ENCODE assay signal across 22 cellular contexts in the genomic region with DNA sequence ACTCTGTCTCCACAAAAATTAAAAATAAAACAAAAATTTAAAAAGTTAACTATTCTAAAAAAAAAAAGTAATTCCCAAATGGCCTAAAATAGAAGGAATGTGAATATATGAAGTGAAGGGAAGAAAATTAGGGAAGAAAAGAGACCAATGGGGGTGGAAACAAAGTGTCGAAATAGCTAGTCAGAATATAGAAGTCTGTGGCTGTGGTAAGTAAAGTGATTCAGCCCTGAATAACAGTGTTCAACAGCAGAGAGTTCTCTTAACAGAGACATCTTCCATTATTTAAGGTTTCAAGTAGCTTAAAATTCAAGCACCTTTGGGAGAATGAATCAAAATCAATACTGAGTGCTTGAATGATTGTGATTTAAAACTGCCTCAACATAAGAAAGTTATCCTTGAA. TPM values are rescaled to one million over a fixed set of nuclear protein-coding genes. Genes with fewer than 3 reads are reported as not detected.
"Had no signal": no experiment of that assay in that cellular context is flagged by ENCODE, and none has a peak within 500 bp of the region (broad histone marks: within the 10 kb centered on the region; RNA-seq: fewer than 3 reads in every experiment).

No MANE protein-coding gene starts in this region.

- H3K4me1 Mint-ChIP-seq: activated naive CD8-positive, alpha-beta T cell treated with anti-CD3 and anti-CD28 coated beads for 36 hours; activated T-helper 17 cell treated with anti-CD3 and anti-CD28 coated beads, Interleukin-2, amount 50 U/mL, for 72 hours; mesothelial cell of epicardium had no signal

- H3K4me3 Mint-ChIP-seq: activated CD8-positive, alpha-beta T cell treated with anti-CD3 and anti-CD28 coated beads for 36 hours; activated naive CD8-positive, alpha-beta T cell treated with anti-CD3 and anti-CD28 coated beads for 36 hours; activated T-helper 17 cell treated with anti-CD3 and anti-CD28 coated beads, Interleukin-2, amount 50 U/mL, for 72 hours; mesothelial cell of epicardium; natural killer cell treated with Interleukin-12 subunit alpha and Interleukin-12 subunit beta and Interleukin-15 and Interleukin-18, amount 100 ng/mL, for 72 hours; stimulated activated naive CD8-positive, alpha-beta T cell treated with anti-CD3 and anti-CD28 coated beads, Interleukin-15, Interleukin-2, amounts not matched to agents 100 ng/mL and 50 ng/mL, for 24 hours had no signal

- ATAC-seq: activated CD8-positive, alpha-beta T cell treated with anti-CD3 and anti-CD28 coated beads for 36 hours; activated T-helper 17 cell treated with anti-CD3 and anti-CD28 coated beads, Interleukin-2, amount 50 U/mL, for 72 hours; left colon; lower lobe of right lung; natural killer cell treated with Interleukin-12 subunit alpha and Interleukin-12 subunit beta and Interleukin-15 and Interleukin-18, amount 100 ng/mL, for 72 hours had no signal

- H3K36me3 ChIP-seq: lower lobe of right lung, suprapubic skin, transverse colon, uterus had no signal

- H3K27ac Mint-ChIP-seq: activated CD8-positive, alpha-beta T cell treated with anti-CD3 and anti-CD28 coated beads for 36 hours; activated naive CD8-positive, alpha-beta T cell treated with anti-CD3 and anti-CD28 coated beads for 36 hours; activated T-helper 17 cell treated with anti-CD3 and anti-CD28 coated beads, Interleukin-2, amount 50 U/mL, for 72 hours; mesothelial cell of epicardium; natural killer cell treated with Interleukin-12 subunit alpha and Interleukin-12 subunit beta and Interleukin-15 and Interleukin-18, amount 100 ng/mL, for 72 hours; stimulated activated naive CD8-positive, alpha-beta T cell treated with anti-CD3 and anti-CD28 coated beads, Interleukin-15, Interleukin-2, amounts not matched to agents 100 ng/mL and 50 ng/mL, for 24 hours had no signal

- H3K4me1 ChIP-seq: suprapubic skin, uterus had no signal

- H3K27ac ChIP-seq: epithelial cell of prostate, lower lobe of right lung, suprapubic skin, transverse colon, uterus had no signal

- H3K27me3 Mint-ChIP-seq: activated naive CD8-positive, alpha-beta T cell treated with anti-CD3 and anti-CD28 coated beads for 36 hours; activated T-helper 17 cell treated with anti-CD3 and anti-CD28 coated beads, Interleukin-2, amount 50 U/mL, for 72 hours; natural killer cell treated with Interleukin-12 subunit alpha and Interleukin-12 subunit beta and Interleukin-15 and Interleukin-18, amount 100 ng/mL, for 72 hours; stimulated activated naive CD8-positive, alpha-beta T cell treated with anti-CD3 and anti-CD28 coated beads, Interleukin-15, Interleukin-2, amounts not matched to agents 100 ng/mL and 50 ng/mL, for 24 hours had no signal

- H3K36me3 Mint-ChIP-seq: activated naive CD8-positive, alpha-beta T cell treated with anti-CD3 and anti-CD28 coated beads for 36 hours; natural killer cell treated with Interleukin-12 subunit alpha and Interleukin-12 subunit beta and Interleukin-15 and Interleukin-18, amount 100 ng/mL, for 72 hours had no signal

- H3K9me3 Mint-ChIP-seq: activated CD8-positive, alpha-beta T cell treated with anti-CD3 and anti-CD28 coated beads for 36 hours had no signal

- H3K4me3 ChIP-seq: lower lobe of right lung, suprapubic skin, transverse colon, uterus had no signal

- H3K27me3 ChIP-seq: suprapubic skin, transverse colon, uterus had no signal

- DNase-seq: activated CD4-positive, alpha-beta T cell treated with anti-CD3 and anti-CD28 coated beads for 48 hours; activated CD4-positive, CD25-positive, alpha-beta regulatory T cell; activated CD8-positive, alpha-beta T cell treated with anti-CD3 and anti-CD28 coated beads for 36 hours; activated naive CD4-positive, alpha-beta T cell; activated naive CD8-positive, alpha-beta T cell treated with anti-CD3 and anti-CD28 coated beads for 36 hours; activated T-cell treated with anti-CD3 and anti-CD28 coated beads, Interleukin-2, amount 50 U/mL, for 1 hour; amygdala; foreskin melanocyte; glutamatergic neuron; hippocampal formation; left colon; lower lobe of right lung; posterior cingulate gyrus; transverse colon; uterus had no signal

RNA-seq across cellular contexts. Expression of a gene that starts 51.7 kb away (rescaled TPM):
- total RNA-seq: activated CD8-positive, alpha-beta T cell treated with anti-CD3 and anti-CD28 coated beads for 36 hours; activated naive CD8-positive, alpha-beta T cell treated with anti-CD3 and anti-CD28 coated beads for 36 hours; activated T-helper 17 cell treated with anti-CD3 and anti-CD28 coated beads, Interleukin-2, amount 50 U/mL, for 72 hours; dermis microvascular lymphatic vessel endothelial cell had no signal
